ENCODE assay signal across 8 cellular contexts in genomic region chr17:28728364-28729200, GRCh38. TPM values are rescaled to one million over a fixed set of nuclear protein-coding genes. Genes with fewer than 3 reads are reported as not detected.
DNase-seq lines count a peak whose midpoint lies in the region; ATAC-seq and TF ChIP-seq lines count a peak whose summit lies in the region.

TSS of gene NEK8 (plus strand) at chr17:28728788. CDS start at chr17:28728814, 26 bp downstream.

- H4K5ac ChIP-seq in IMR-90 (ENCODE audit: low read depth, low read length) = peak within 1 kb of the TSS; percentile 89

- TF ChIP-seq CTCF in IMR-90 (conservative IDR thresholded peaks at IDR 0.05; ENCODE audit: low read depth, low read length) = no peak
- no peak for TF ChIP-seq CTCF in OCI-LY7 (conservative IDR thresholded peaks at IDR 0.05; ENCODE audit: low read length)
- TF ChIP-seq CTCF in epithelial cell of esophagus (IDR thresholded peaks at IDR 0.05; ENCODE audit: insufficient read depth, low read depth, low read length, missing control alignments) = no peak
- TF ChIP-seq CTCF in mucosa of descending colon (IDR thresholded peaks at IDR 0.05) = no peak

- peak within 1 kb of the TSS; percentile 97 for H2AK9ac ChIP-seq in IMR-90 (replicated peaks; ENCODE audit: low read depth, low read length, poor library complexity)

- peak within 1 kb of the TSS; percentile 95 for H2AFZ ChIP-seq in IMR-90 (replicated peaks; ENCODE audit: low read length, poor library complexity)
- peak within 1 kb of the TSS; percentile 63 for H2AFZ ChIP-seq in OCI-LY7 (ENCODE audit: low read length)

- intact Hi-C loops in IMR-90 (cut with micrococcal nuclease) (loop anchor here (1.0 to 2.0 kb wide), 2 partner anchors 15 to 388 kb away; no protein-coding TSS in a partner anchor), OCI-LY7 (cut with micrococcal nuclease; ENCODE audit: unreplicated experiment) (loop anchor here (1.0 to 5.0 kb wide), 5 partner anchors 10 to 175 kb away; partner anchors contain the start of gene DHRS13), mucosa of descending colon (cut with DNase I, micrococcal nuclease) (no loop called here)

- H3K79me2 ChIP-seq in OCI-LY7 (ENCODE audit: insufficient read depth, low read depth, low read length) = no peaks in the 10 kb centered on the region; the same call in 1 of the 2 replicates

- 0% methylated on average over 11 of the region's 64 CpGs; no CpG with 5 or more reads in 1 of the 2 experiments for WGBS in IMR-90 (ENCODE audit: extremely low coverage in 2 of 2, insufficient read length in 1 of 2), 2 experiments

- H2AK5ac ChIP-seq in IMR-90 (ENCODE audit: low read depth, low read length) = peak within 1 kb of the TSS; percentile 52

- H3K4me2 ChIP-seq in IMR-90 (ENCODE audit: low read depth, low read length) (peak within 1 kb of the TSS; percentile 96), OCI-LY7 (ENCODE audit: low read length) (peak within 1 kb of the TSS; percentile 96)

- H3K56ac ChIP-seq in IMR-90 (ENCODE audit: extremely low read depth, insufficient read depth, low read length) = peak within 1 kb of the TSS; percentile 99

- CTCF ChIA-PET in IMR-90 (lab: Yijun Ruan, JAX) = interaction anchor here (1.6 to 4.0 kb wide), 5 partner anchors 16 to 225 kb away, joined by 4 to 60 read pairs (median 27); partner anchors contain the start of gene TRAF4
- CTCF ChIA-PET in OCI-LY7 (lab: Charles Lee; ENCODE audit: unreplicated experiment) = interaction anchor here (0.6 to 3.5 kb wide), 7 partner anchors 9 to 183 kb away, joined by 3 to 27 read pairs (median 9); partner anchors contain the start of gene RPL23A

- H3K27ac ChIP-seq in IMR-90 (ENCODE audit: insufficient read depth, low read length) = peak within 1 kb of the TSS; percentile 84
- peak within 1 kb of the TSS; percentile 94 for H3K27ac ChIP-seq in OCI-LY7 (ENCODE audit: low read depth, low read length, poor library complexity, severe bottlenecking)

- H2BK15ac ChIP-seq in IMR-90 (ENCODE audit: low read depth, low read length) = peak within 1 kb of the TSS; percentile 90; the same call in 1 of the 3 replicates

- H3K4me1 ChIP-seq in IMR-90 (ENCODE audit: control insufficient read depth, insufficient read depth, low read length) = peaks cover 12% of the 10 kb centered on the region
- peaks cover 63% of the 10 kb centered on the region for H3K4me1 ChIP-seq in OCI-LY7 (ENCODE audit: insufficient read depth, low read length, poor library complexity, severe bottlenecking)
- H3K4me1 ChIP-seq in mucosa of descending colon (ENCODE audit: low read depth) = peaks cover 30% of the 10 kb centered on the region

- H3K18ac ChIP-seq in IMR-90 (ENCODE audit: low read depth, low read length) = peak within 1 kb of the TSS; percentile 86

- in situ Hi-C loops in IMR-90 (cut with MboI; ENCODE audit: low sequenced_read_pairs) = no loop called here

- H4K8ac ChIP-seq in IMR-90 (ENCODE audit: low read depth in 2 of 2, low read length in 2 of 2) = peak within 1 kb of the TSS; percentile 87 to 100

- no peaks in the 10 kb centered on the region for H3K9me2 ChIP-seq in OCI-LY7 (ENCODE audit: insufficient read depth, low read length)

- H2BK20ac ChIP-seq in IMR-90 (ENCODE audit: low read depth, low read length) = peak within 1 kb of the TSS; percentile 82; the same call in 1 of the 2 replicates

- no peaks in the 10 kb centered on the region for H3K9me1 ChIP-seq in IMR-90 (ENCODE audit: insufficient read depth, low read length)

- peak within 1 kb of the TSS; percentile 99 for H3K14ac ChIP-seq in IMR-90 (replicated peaks; ENCODE audit: low read depth, low read length)

- peaks cover 0 to 23% of the 10 kb centered on the region in 2 experiments; a peak in 2 of 4 replicates for H3K79me1 ChIP-seq in IMR-90 (ENCODE audit: low read depth in 1 of 2, low read length in 2 of 2)

- H4K20me1 ChIP-seq in IMR-90 (ENCODE audit: insufficient read depth, low read length) (peaks cover 17% of the 10 kb centered on the region), OCI-LY7 (ENCODE audit: insufficient read depth, low read length) (no peaks in the 10 kb centered on the region)

- peak within 1 kb of the TSS; percentile 63 for H3K4me3 ChIP-seq in IMR-90 (ENCODE audit: insufficient read depth, low read depth, low read length)
- peak within 1 kb of the TSS; percentile 69 for H3K4me3 ChIP-seq in OCI-LY7 (ENCODE audit: low read depth, low read length, poor library complexity, severe bottlenecking)
- peak within 1 kb of the TSS; percentile 86 for H3K4me3 ChIP-seq in epithelial cell of esophagus (ENCODE audit: low read length)
- H3K4me3 ChIP-seq in mucosa of descending colon = peak within 1 kb of the TSS; percentile 44

- peak; percentile 29 for ATAC-seq in GM21447 (IDR thresholded peaks at IDR 0.05; ENCODE audit: unreplicated experiment)
- ATAC-seq in IMR-90 (ENCODE audit: low read depth) = peak; percentile 67
- ATAC-seq in mucosa of descending colon = peak; percentile 72

- no peaks in the 10 kb centered on the region for H3K9me3 ChIP-seq in IMR-90 (ENCODE audit: control insufficient read depth, insufficient read depth, low read length)
- no peaks in the 10 kb centered on the region for H3K9me3 ChIP-seq in OCI-LY7 (ENCODE audit: low read length)
- H3K9me3 ChIP-seq in mucosa of descending colon = no peaks in the 10 kb centered on the region

- peak within 1 kb of the TSS; percentile 98 for H2BK120ac ChIP-seq in IMR-90 (ENCODE audit: low read depth, low read length)

- TF ChIP-seq POLR2A in IMR-90 (IDR thresholded peaks at IDR 0.05; ENCODE audit: low read depth, low read length) = peak; percentile 70

- peak within 1 kb of the TSS; percentile 91 for H2BK5ac ChIP-seq in IMR-90 (ENCODE audit: low read depth, low read length, poor library complexity, severe bottlenecking)

- no peaks in the 10 kb centered on the region for H3K27me3 ChIP-seq in IMR-90 (ENCODE audit: control insufficient read depth, insufficient read depth, low read length)

- DNase-seq in D341Med (ENCODE audit: low spot score) (peak; percentile 96), IMR-90 (peak; percentile 90), OCI-LY7 (ENCODE audit: low spot score) (peak; percentile 95), activated T-cell treated with anti-CD3 and anti-CD28 coated beads for 24 hours (ENCODE audit: low read depth) (peak; percentile 97), epithelial cell of esophagus (ENCODE audit: low read depth) (peak; percentile 98), mucosa of descending colon (peak; percentile 98 to 100 (median 100))
- DNase-seq in stimulated activated CD8-positive, alpha-beta memory T cell treated with anti-CD3 and anti-CD28 coated beads, Interleukin-2, amount 100 ng/mL, for 1 hour (ENCODE audit: low read depth in 2 of 2) = peak; percentile 97

- dilution Hi-C loops in IMR-90 (cut with HindIII; ENCODE audit: low sequenced_read_pairs, unreplicated experiment) = no loop called here

- H3K23ac ChIP-seq in IMR-90 (ENCODE audit: low read depth, low read length) = peak within 1 kb of the TSS; percentile 98

- H3K36me3 ChIP-seq in IMR-90 (ENCODE audit: control insufficient read depth, insufficient read depth, low read length) = peaks cover 13% of the 10 kb centered on the region
- peaks cover 23% of the 10 kb centered on the region for H3K36me3 ChIP-seq in OCI-LY7 (ENCODE audit: insufficient read depth, low read length)
- H3K36me3 ChIP-seq in mucosa of descending colon (ENCODE audit: low read depth) = peaks cover 6% of the 10 kb centered on the region

- H4K91ac ChIP-seq in IMR-90 (ENCODE audit: insufficient read depth, low read depth, low read length) = peak within 1 kb of the TSS; percentile 97

- peak within 1 kb of the TSS; percentile 98 for H3K4ac ChIP-seq in IMR-90 (ENCODE audit: low read depth, low read length)

- no peak for TF ChIP-seq RAD21 in IMR-90 (IDR thresholded peaks at IDR 0.05; ENCODE audit: low read length)

- BruUV-seq in IMR-90 (replicated peaks; lab: Mats Ljungman, UMichigan) (no TSS peak), OCI-LY7 (replicated peaks; lab: Mats Ljungman, UMichigan) (no TSS peak)

- peak within 1 kb of the TSS; percentile 82 for H3K9ac ChIP-seq in IMR-90 (ENCODE audit: low read depth, low read length)

- POLR2A ChIA-PET in IMR-90 (lab: Charles Lee; ENCODE audit: unreplicated experiment) = interaction anchor here (0.5 to 1.6 kb wide), 4 partner anchors 9 to 224 kb away, joined by 3 to 6 read pairs (median 3); partner anchors contain the start of genes RPL23A and TRAF4
- POLR2A ChIA-PET in OCI-LY7 (lab: Charles Lee) = interaction anchor here (0.6 to 4.1 kb wide), 10 partner anchors 9 to 412 kb away, joined by 3 to 56 read pairs (median 6); partner anchors contain the start of gene RPL23A

TF ChIP-seq in IMR-90, 13 proteins besides CTCF, POLR2A, EP300 and RAD21:
- TF ChIP-seq BHLHE40 (IDR thresholded peaks at IDR 0.05; ENCODE audit: low read depth, low read length) (peak; percentile 21; the same call in 1 of the 2 replicates), MXI1 (IDR thresholded peaks at IDR 0.05; ENCODE audit: borderline replicate concordance, low read depth, low read length) (0 out of 2 replicates have a peak, but pooled peaks have one; percentile 67), CEBPB (IDR thresholded peaks at IDR 0.05; ENCODE audit: low read depth, low read length) (no peak)

RNA-seq across cellular contexts. Expression of gene NEK8, which starts in this region (rescaled TPM):
- total RNA-seq in IMR-90 (2012; rRNA removed) = 3.1 and 5.2 TPM in 2 replicates
- polyA plus RNA-seq in IMR-90 (2012; rRNA removed) = 4.1 and 4.6 TPM in 2 replicates
- 2.6 and 5.8 TPM in 2 replicates for polyA plus RNA-seq in IMR-90 (2012; cell fraction: cytosol; rRNA removed)
- polyA plus RNA-seq in IMR-90 (2012; cell fraction: nucleus; rRNA removed; ENCODE audit: low replicate concordance) = 14.0 and 18.2 TPM in 2 replicates
- total RNA-seq in OCI-LY7 (2014; rRNA removed; shearing (Covaris generic)) = 12.2 and 17.0 TPM in 2 replicates
- total RNA-seq in OCI-LY7 (2022) = 14.0 and 15.1 TPM in 2 replicates
- 1 to 10 TPM; 3.4 to 7.9 (median 6.8) TPM for total RNA-seq in mucosa of descending colon

Comparison
In these comparisons a context has a peak if more than half of its experiments do, and no peak if none do; other contexts are left out.
1. Peak in every context shown above with its lines: DNase-seq, ATAC-seq, H3K4me3 ChIP-seq and H3K27ac ChIP-seq.
2. intact Hi-C loops: an anchor here in IMR-90 (1.0 to 2.0 kb wide) and OCI-LY7 (1.0 to 5.0 kb wide); none called in mucosa of descending colon.